8 cellular contexts compared by ENCODE assay signal in genomic region chr6:169723991-169724553, GRCh38. TPM values are rescaled to one million over a fixed set of nuclear protein-coding genes. Genes with fewer than 3 reads are reported as not detected.
A peak's percentile ranks its signal among the peaks of the same experiment; 100 is the strongest.
DNase-seq lines count a peak whose midpoint lies in the region; ATAC-seq and TF ChIP-seq lines count a peak whose summit lies in the region.

PHF10 (minus strand) TSS chr6:169724500; CDS start chr6:169723931, 569 bp downstream.

- H3K4me3 Mint-ChIP-seq in activated naive CD8-positive, alpha-beta T cell treated with anti-CD3 and anti-CD28 coated beads, Interleukin-2, amount 50 U/mL, for 24 hours: peak within 1 kb of the TSS; percentile 96

- peaks cover 21% of the 10 kb centered on the region for H3K36me3 Mint-ChIP-seq in activated naive CD8-positive, alpha-beta T cell treated with anti-CD3 and anti-CD28 coated beads, Interleukin-2, amount 50 U/mL, for 24 hours (ENCODE audit: low read depth)

- TF ChIP-seq CTCF in A673 (conservative IDR thresholded peaks at IDR 0.05; ENCODE audit: low read depth, low read length): no peak
- TF ChIP-seq CTCF in left ventricle myocardium inferior (IDR thresholded peaks at IDR 0.05; ENCODE audit: borderline replicate concordance): no peak
- TF ChIP-seq CTCF in psoas muscle (IDR thresholded peaks at IDR 0.05): no peak

- ATAC-seq in GM18867 (IDR thresholded peaks at IDR 0.05; ENCODE audit: unreplicated experiment) (peak; percentile 46), HG03045 (IDR thresholded peaks at IDR 0.05; ENCODE audit: unreplicated experiment) (peak; percentile 55), psoas muscle (peak; percentile 38 to 46 (median 43))
- ATAC-seq in activated naive CD8-positive, alpha-beta T cell treated with anti-CD3 and anti-CD28 coated beads, Interleukin-2, amount 50 U/mL, for 24 hours: peak; percentile 26

- no peaks in the 10 kb centered on the region for H3K27me3 ChIP-seq in A673 (replicated peaks; ENCODE audit: insufficient read depth, low read depth, low read length, poor library complexity)
- H3K27me3 ChIP-seq in left ventricle myocardium inferior (ENCODE audit: low read depth): no peaks in the 10 kb centered on the region
- no peaks in the 10 kb centered on the region for H3K27me3 ChIP-seq in psoas muscle (ENCODE audit: insufficient read depth in 3 of 3, low read length in 2 of 3)

- H3K9me3 ChIP-seq in A673 (ENCODE audit: low read depth, low read length, poor library complexity, severe bottlenecking) (no peaks in the 10 kb centered on the region), left ventricle myocardium inferior (replicated peaks) (no peaks in the 10 kb centered on the region), psoas muscle (no peaks in the 10 kb centered on the region)

- H3K36me3 ChIP-seq in A673 (ENCODE audit: insufficient read depth, low read length, poor library complexity, severe bottlenecking): no peaks in the 10 kb centered on the region
- H3K36me3 ChIP-seq in left ventricle myocardium inferior: no peaks in the 10 kb centered on the region
- H3K36me3 ChIP-seq in psoas muscle (ENCODE audit: insufficient read depth in 1 of 2, low read depth in 1 of 2): no peaks in the 10 kb centered on the region

- H3K27ac ChIP-seq in A673 (ENCODE audit: low read depth, low read length, poor library complexity, severe bottlenecking) (peak within 1 kb of the TSS; percentile 82), left ventricle myocardium inferior (replicated peaks) (peak within 1 kb of the TSS; percentile 96), psoas muscle (peak within 1 kb of the TSS; percentile 89)

- POLR2A ChIA-PET in A673 (lab: Charles Lee; ENCODE audit: low non-redundant PET): no interaction called here

- peak within 1 kb of the TSS; percentile 95 for H3K27ac Mint-ChIP-seq in activated naive CD8-positive, alpha-beta T cell treated with anti-CD3 and anti-CD28 coated beads, Interleukin-2, amount 50 U/mL, for 24 hours

- H3K4me1 ChIP-seq in A673 (ENCODE audit: insufficient read depth, low read length, poor library complexity, severe bottlenecking) (peaks cover 35% of the 10 kb centered on the region), left ventricle myocardium inferior (peaks cover 34% of the 10 kb centered on the region), psoas muscle (peaks cover 30% of the 10 kb centered on the region)

- H3K4me1 Mint-ChIP-seq in activated naive CD8-positive, alpha-beta T cell treated with anti-CD3 and anti-CD28 coated beads, Interleukin-2, amount 50 U/mL, for 24 hours: peaks cover 50% of the 10 kb centered on the region

- H3K4me3 ChIP-seq in A673 (ENCODE audit: low read depth, low read length, poor library complexity, severe bottlenecking): peak within 1 kb of the TSS; percentile 92
- H3K4me3 ChIP-seq in left ventricle myocardium inferior: peak within 1 kb of the TSS; percentile 78
- peak within 1 kb of the TSS; percentile 79 for H3K4me3 ChIP-seq in psoas muscle

- WGBS in psoas muscle, 3 donors: 1 to 2% (median 1%) methylated on average over 14 to 83 of the region's 98 CpGs

- CTCF ChIA-PET in A673 (lab: Charles Lee): no interaction called here

- DNase-seq in A673 (ENCODE audit: low spot score) (peak; percentile 61), RPMI8226 (peak; percentile 59), left ventricle myocardium inferior (peak; percentile 41), psoas muscle (peak; percentile 49 to 65), NCI-H1048 (lab: John Stamatoyannopoulos, UW) (no peak)
- DNase-seq in activated naive CD8-positive, alpha-beta T cell treated with anti-CD3 and anti-CD28 coated beads, Interleukin-2, amount 50 U/mL, for 24 hours: peak; percentile 41

- H3K9me3 Mint-ChIP-seq in activated naive CD8-positive, alpha-beta T cell treated with anti-CD3 and anti-CD28 coated beads, Interleukin-2, amount 50 U/mL, for 24 hours: no peaks in the 10 kb centered on the region

- H3K27me3 Mint-ChIP-seq in activated naive CD8-positive, alpha-beta T cell treated with anti-CD3 and anti-CD28 coated beads, Interleukin-2, amount 50 U/mL, for 24 hours: no peaks in the 10 kb centered on the region

- intact Hi-C loops in A673 (cut with micrococcal nuclease; ENCODE audit: unreplicated experiment) (loop anchor here (2.0 to 5.0 kb wide), 2 partner anchors 27 to 803 kb away; partner anchors contain the start of genes DYNLT2 and ERMARD), left ventricle myocardium inferior (cut with micrococcal nuclease) (no loop called here), psoas muscle (cut with DNase I) (loop anchor here (2.0 to 10.0 kb wide), 2 partner anchors 21 to 831 kb away; partner anchors contain the start of genes C6orf120 (in 2 of the 2), WDR27 (in 2 of the 2), PSMB1 (in 1 of the 2) and TBP (in 1 of the 2))

- no TSS peak for BruUV-seq in A673 (replicated peaks; lab: Mats Ljungman, UMichigan)

RNA-seq across cellular contexts. Expression of gene PHF10, which starts in this region (rescaled TPM):
- total RNA-seq in A673 (2021) (58.4 and 61.4 TPM in 2 replicates), left ventricle myocardium inferior (56.6 TPM), psoas muscle (10 to 100 TPM; 47.1 to 59.8 (median 50.9) TPM)
- polyA plus RNA-seq in psoas muscle: 10 to 100 TPM; 20.2 to 66.6 (median 29.4) TPM
